ENCODE assay signal across 10 cellular contexts in genomic region chr11:9774591-9775392, GRCh38.
A peak's percentile ranks its signal among the peaks of the same experiment; 100 is the strongest.
DNase-seq lines count a peak whose midpoint lies in the region; ATAC-seq and TF ChIP-seq lines count a peak whose summit lies in the region.
"Had no signal": no experiment of that assay in that cellular context is flagged by ENCODE, and none has a peak within 500 bp of the region (broad histone marks: within the 10 kb centered on the region; RNA-seq: fewer than 3 reads in every experiment).

No MANE protein-coding gene starts in this region.

- H3K36me3 Mint-ChIP-seq in brain = peaks cover 29% of the 10 kb centered on the region

- POLR2A ChIA-PET in GM10248 (lab: Yijun Ruan, JAX) = no interaction called here

- TF ChIP-seq CTCF in brain (conservative IDR thresholded peaks at IDR 0.05) = no peak
- no peak for TF ChIP-seq CTCF in testis (IDR thresholded peaks at IDR 0.05)
- TF ChIP-seq CTCF in upper lobe of right lung (IDR thresholded peaks at IDR 0.05) = no peak
- no peak for TF ChIP-seq CTCF in GM10248 (IDR thresholded peaks at IDR 0.05; ENCODE audit: control extremely low read depth, extremely low read depth, low read depth, missing control alignments)

- CTCF ChIA-PET in GM10248 (lab: Yijun Ruan, JAX) = interaction anchor here (2.3 kb wide), 1 partner anchor 8 kb away, joined by 8 read pairs; no protein-coding TSS in a partner anchor

- no peak overlapping the region for H3K4me3 Mint-ChIP-seq in brain
- H3K4me3 Mint-ChIP-seq: activated CD4-positive, alpha-beta T cell treated with anti-CD3 and anti-CD28 coated beads, Interleukin-2, amount 10 ng/mL, durations not matched to agents 7 days and 5 days had no signal

- DNase-seq in HS-27A (ENCODE audit: low read depth) (peak; percentile 98), right cardiac atrium (no peak), testis (peak; percentile 12), G401 (ENCODE audit: low spot score) (no peak), upper lobe of right lung (no peak), GM10248 (ENCODE audit: extremely low spot score) (no peak), HAP-1 (ENCODE audit: low spot score in 2 of 2) (no peak)
- DNase-seq: activated CD4-positive, alpha-beta T cell treated with anti-CD3 and anti-CD28 coated beads, Interleukin-2, amount 10 ng/mL, durations not matched to agents 7 days and 5 days had no signal

- H3K9me3 Mint-ChIP-seq in brain = no peaks in the 10 kb centered on the region
- H3K9me3 Mint-ChIP-seq: activated CD4-positive, alpha-beta T cell treated with anti-CD3 and anti-CD28 coated beads, Interleukin-2, amount 10 ng/mL, durations not matched to agents 7 days and 5 days; activated naive CD4-positive, alpha-beta T cell treated with anti-CD3 and anti-CD28 coated beads, Interleukin-2, amount 50 U/mL, for 72 hours had no signal

- no peaks in the 10 kb centered on the region for H3K36me3 ChIP-seq in testis (ENCODE audit: low read depth, missing control alignments)
- peaks cover 7% of the 10 kb centered on the region for H3K36me3 ChIP-seq in upper lobe of right lung
- no peaks in the 10 kb centered on the region for H3K36me3 ChIP-seq in HAP-1 (replicated peaks)

- H3K9me3 ChIP-seq in right cardiac atrium (ENCODE audit: control insufficient read depth, low read length) (no peaks in the 10 kb centered on the region), testis (no peaks in the 10 kb centered on the region), upper lobe of right lung (no peaks in the 10 kb centered on the region), HAP-1 (no peaks in the 10 kb centered on the region)

- WGBS in right cardiac atrium = 38% methylated on average over 6 of the region's 6 CpGs
- WGBS in testis, 2 donors = 19 to 29% methylated on average over 6 of the region's 6 CpGs

- peak overlapping the region in 3 of 5 experiments; percentile 44 to 59 (median 58) for H3K27ac Mint-ChIP-seq in brain
- H3K27ac Mint-ChIP-seq: activated CD4-positive, alpha-beta T cell treated with anti-CD3 and anti-CD28 coated beads, Interleukin-2, amount 10 ng/mL, durations not matched to agents 7 days and 5 days had no signal

- H3K27me3 ChIP-seq in right cardiac atrium (ENCODE audit: control insufficient read depth, insufficient read depth) (no peaks in the 10 kb centered on the region), testis (no peaks in the 10 kb centered on the region), upper lobe of right lung (no peaks in the 10 kb centered on the region), HAP-1 (ENCODE audit: low read depth) (no peaks in the 10 kb centered on the region)

- TF ChIP-seq POLR2A in testis (IDR thresholded peaks at IDR 0.05) = no peak

- H3K4me1 ChIP-seq in right cardiac atrium (ENCODE audit: control insufficient read depth, insufficient read depth, low read length) (peaks cover 3% of the 10 kb centered on the region), testis (peaks cover 20% of the 10 kb centered on the region), upper lobe of right lung (no peaks in the 10 kb centered on the region), HAP-1 (peaks cover 38% of the 10 kb centered on the region)

- ATAC-seq in right cardiac atrium (peak; percentile 31 to 62), upper lobe of right lung (no peak)
- ATAC-seq: activated naive CD4-positive, alpha-beta T cell treated with anti-CD3 and anti-CD28 coated beads, Interleukin-2, amount 50 U/mL, for 72 hours had no signal

- peaks cover 29% of the 10 kb centered on the region for H3K4me1 Mint-ChIP-seq in brain
- H3K4me1 Mint-ChIP-seq: activated CD4-positive, alpha-beta T cell treated with anti-CD3 and anti-CD28 coated beads, Interleukin-2, amount 10 ng/mL, durations not matched to agents 7 days and 5 days had no signal

- intact Hi-C loops in right cardiac atrium (cut with DNase I) (no loop called here), testis (cut with DNase I; ENCODE audit: low total_unique reads) (no loop called here), upper lobe of right lung (cut with DNase I) (no loop called here)

- no peak overlapping the region for H3K27ac ChIP-seq in right cardiac atrium (ENCODE audit: low read length)
- peak overlapping the region in 1 of 2 donors; percentile 20 for H3K27ac ChIP-seq in testis
- no peak overlapping the region for H3K27ac ChIP-seq in upper lobe of right lung

- no peaks in the 10 kb centered on the region for H3K27me3 Mint-ChIP-seq in brain
- H3K27me3 Mint-ChIP-seq: activated CD4-positive, alpha-beta T cell treated with anti-CD3 and anti-CD28 coated beads, Interleukin-2, amount 10 ng/mL, durations not matched to agents 7 days and 5 days had no signal

- in situ Hi-C loops in G401 (cut with HindIII; ENCODE audit: low sequenced_read_pairs) = no loop called here
- in situ Hi-C loops in HAP-1 (cut with MboI; ENCODE audit: low sequenced_read_pairs) = no loop called here

- no peak overlapping the region for H3K4me3 ChIP-seq in right cardiac atrium (ENCODE audit: low read length)
- H3K4me3 ChIP-seq in testis = no peak overlapping the region
- no peak overlapping the region for H3K4me3 ChIP-seq in upper lobe of right lung
- H3K4me3 ChIP-seq in HAP-1 = no peak overlapping the region

Comparison
In these comparisons a context has a peak if more than half of its experiments do, and no peak if none do; other contexts are left out.
1. DNase-seq: peak in HS-27A (single experiment) and testis (single experiment); none in right cardiac atrium (0 of 3), G401 (single experiment), upper lobe of right lung (single experiment), GM10248 (single experiment) and HAP-1 (0 of 2).